ENCODE assay signal across 9 cellular contexts in the genomic region with DNA sequence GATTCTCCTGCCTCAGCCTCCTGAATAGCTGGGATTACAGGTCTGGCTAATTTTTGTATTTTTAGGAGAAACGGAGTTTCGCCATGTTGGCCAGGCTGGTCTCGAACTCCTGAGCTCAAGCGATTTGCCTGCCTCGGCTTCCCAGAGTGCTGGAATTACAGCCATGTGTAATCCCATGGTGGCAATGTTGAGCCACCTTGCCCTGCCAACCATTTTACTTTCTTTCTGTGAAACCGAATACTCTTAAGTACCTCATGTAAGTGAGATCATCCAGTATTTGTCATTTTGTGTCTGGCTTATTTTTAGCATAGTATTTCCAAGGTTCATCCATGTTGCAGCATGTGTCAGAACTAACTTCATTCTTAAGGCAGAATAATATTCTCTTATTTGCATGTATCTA.
DNase-seq lines count a peak whose midpoint lies in the region; ATAC-seq and TF ChIP-seq lines count a peak whose summit lies in the region.
"Had no signal": no experiment of that assay in that cellular context is flagged by ENCODE, and none has a peak within 500 bp of the region (broad histone marks: within the 10 kb centered on the region; RNA-seq: fewer than 3 reads in every experiment).

No MANE protein-coding gene starts in this region.

- H3K4me1 ChIP-seq in muscle layer of duodenum (ENCODE audit: control insufficient read depth in 1 of 2, insufficient read depth in 2 of 2, low read length in 2 of 2) = peaks cover 44 to 62% of the 10 kb centered on the region in 2 donors

- H3K27ac ChIP-seq in brain microvascular endothelial cell = peak overlapping the region; percentile 59
- peak overlapping the region; percentile 79 for H3K27ac ChIP-seq in muscle layer of duodenum (ENCODE audit: low read length)

- no peak for TF ChIP-seq EP300 in Ishikawa (IDR thresholded peaks at IDR 0.05; ENCODE audit: borderline replicate concordance)

- no peaks in the 10 kb centered on the region for H3K9me3 ChIP-seq in muscle layer of duodenum (ENCODE audit: control insufficient read depth in 1 of 2, low read length in 2 of 2)

- no peak for ATAC-seq in HG03175 (IDR thresholded peaks at IDR 0.05; ENCODE audit: unreplicated experiment)

- H3K27me3 ChIP-seq in brain microvascular endothelial cell (replicated peaks) = no peaks in the 10 kb centered on the region
- no peaks in the 10 kb centered on the region for H3K27me3 ChIP-seq in muscle layer of duodenum (ENCODE audit: low read depth, low read length)

- DNase-seq in AG04449 (ENCODE audit: low read depth, low spot score) (no peak), brain microvascular endothelial cell (no peak), AML-193 (lab: John Stamatoyannopoulos, UW) (no peak), retina (no peak), cerebellar nuclear complex (lab: John Stamatoyannopoulos, UW) (no peak)
- DNase-seq: NCI-H1436 had no signal

- in situ Hi-C loops in brain microvascular endothelial cell (cut with HindIII; ENCODE audit: low pct_ligation_motif_present, low sequenced_read_pairs) = no loop called here

- TF ChIP-seq RAD21 in Ishikawa (IDR thresholded peaks at IDR 0.05; ENCODE audit: low read depth) = 0 out of 2 replicates have a peak, but pooled peaks have one; percentile 2

- CTCF ChIA-PET in AG04449 (lab: Yijun Ruan, JAX) = interaction anchor here (1.5 kb wide), 1 partner anchor 9 kb away, joined by 4 read pairs; no protein-coding TSS in a partner anchor

- H3K4me3 ChIP-seq in AG04449 (ENCODE audit: low read depth, low read length) = peak overlapping the region; percentile 19; the same call in 1 of the 2 replicates
- H3K4me3 ChIP-seq in brain microvascular endothelial cell (ENCODE audit: low read depth, low read length) = no peak overlapping the region
- H3K4me3 ChIP-seq in muscle layer of duodenum (ENCODE audit: low read depth in 1 of 2, low read length in 2 of 2) = peak overlapping the region; percentile 2 to 39

- H3K36me3 ChIP-seq in brain microvascular endothelial cell (replicated peaks) (no peaks in the 10 kb centered on the region), muscle layer of duodenum (ENCODE audit: control insufficient read depth in 1 of 2, insufficient read depth in 2 of 2, low read length in 2 of 2) (peaks cover 0 to 4% of the 10 kb centered on the region in 2 donors)

- no peak for TF ChIP-seq CTCF in AG04449 (IDR thresholded peaks at IDR 0.05; ENCODE audit: insufficient read depth, low read length, missing control alignments)
- no peak for TF ChIP-seq CTCF in brain microvascular endothelial cell (IDR thresholded peaks at IDR 0.05; ENCODE audit: low read depth, low read length, missing control alignments)

- POLR2A ChIA-PET in AG04449 (lab: Yijun Ruan, JAX) = no interaction called here

TF ChIP-seq in Ishikawa, 13 proteins besides CTCF, POLR2A, EP300 and RAD21:
- TF ChIP-seq, protein P1, sequence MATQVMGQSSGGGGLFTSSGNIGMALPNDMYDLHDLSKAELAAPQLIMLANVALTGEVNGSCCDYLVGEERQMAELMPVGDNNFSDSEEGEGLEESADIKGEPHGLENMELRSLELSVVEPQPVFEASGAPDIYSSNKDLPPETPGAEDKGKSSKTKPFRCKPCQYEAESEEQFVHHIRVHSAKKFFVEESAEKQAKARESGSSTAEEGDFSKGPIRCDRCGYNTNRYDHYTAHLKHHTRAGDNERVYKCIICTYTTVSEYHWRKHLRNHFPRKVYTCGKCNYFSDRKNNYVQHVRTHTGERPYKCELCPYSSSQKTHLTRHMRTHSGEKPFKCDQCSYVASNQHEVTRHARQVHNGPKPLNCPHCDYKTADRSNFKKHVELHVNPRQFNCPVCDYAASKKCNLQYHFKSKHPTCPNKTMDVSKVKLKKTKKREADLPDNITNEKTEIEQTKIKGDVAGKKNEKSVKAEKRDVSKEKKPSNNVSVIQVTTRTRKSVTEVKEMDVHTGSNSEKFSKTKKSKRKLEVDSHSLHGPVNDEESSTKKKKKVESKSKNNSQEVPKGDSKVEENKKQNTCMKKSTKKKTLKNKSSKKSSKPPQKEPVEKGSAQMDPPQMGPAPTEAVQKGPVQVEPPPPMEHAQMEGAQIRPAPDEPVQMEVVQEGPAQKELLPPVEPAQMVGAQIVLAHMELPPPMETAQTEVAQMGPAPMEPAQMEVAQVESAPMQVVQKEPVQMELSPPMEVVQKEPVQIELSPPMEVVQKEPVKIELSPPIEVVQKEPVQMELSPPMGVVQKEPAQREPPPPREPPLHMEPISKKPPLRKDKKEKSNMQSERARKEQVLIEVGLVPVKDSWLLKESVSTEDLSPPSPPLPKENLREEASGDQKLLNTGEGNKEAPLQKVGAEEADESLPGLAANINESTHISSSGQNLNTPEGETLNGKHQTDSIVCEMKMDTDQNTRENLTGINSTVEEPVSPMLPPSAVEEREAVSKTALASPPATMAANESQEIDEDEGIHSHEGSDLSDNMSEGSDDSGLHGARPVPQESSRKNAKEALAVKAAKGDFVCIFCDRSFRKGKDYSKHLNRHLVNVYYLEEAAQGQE (IDR thresholded peaks at IDR 0.05; ENCODE audit: low read depth) = no peak
- TF ChIP-seq FOXM1 (IDR thresholded peaks at IDR 0.05; ENCODE audit: borderline replicate concordance, low read depth) (no peak), CEBPB (IDR thresholded peaks at IDR 0.05) (no peak), TAF1 (IDR thresholded peaks at IDR 0.05; ENCODE audit: low read depth) (no peak), CREB1 (IDR thresholded peaks at IDR 0.05; ENCODE audit: low read depth) (no peak), YY1 (IDR thresholded peaks at IDR 0.05; ENCODE audit: low read depth) (no peak), EGR1 (IDR thresholded peaks at IDR 0.05) (no peak)
- TF ChIP-seq, protein P2, sequence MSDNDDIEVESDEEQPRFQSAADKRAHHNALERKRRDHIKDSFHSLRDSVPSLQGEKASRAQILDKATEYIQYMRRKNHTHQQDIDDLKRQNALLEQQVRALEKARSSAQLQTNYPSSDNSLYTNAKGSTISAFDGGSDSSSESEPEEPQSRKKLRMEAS (IDR thresholded peaks at IDR 0.05) = no peak
